Comparison of ENCODE assay signal across 1 cellular context in the genomic region with DNA sequence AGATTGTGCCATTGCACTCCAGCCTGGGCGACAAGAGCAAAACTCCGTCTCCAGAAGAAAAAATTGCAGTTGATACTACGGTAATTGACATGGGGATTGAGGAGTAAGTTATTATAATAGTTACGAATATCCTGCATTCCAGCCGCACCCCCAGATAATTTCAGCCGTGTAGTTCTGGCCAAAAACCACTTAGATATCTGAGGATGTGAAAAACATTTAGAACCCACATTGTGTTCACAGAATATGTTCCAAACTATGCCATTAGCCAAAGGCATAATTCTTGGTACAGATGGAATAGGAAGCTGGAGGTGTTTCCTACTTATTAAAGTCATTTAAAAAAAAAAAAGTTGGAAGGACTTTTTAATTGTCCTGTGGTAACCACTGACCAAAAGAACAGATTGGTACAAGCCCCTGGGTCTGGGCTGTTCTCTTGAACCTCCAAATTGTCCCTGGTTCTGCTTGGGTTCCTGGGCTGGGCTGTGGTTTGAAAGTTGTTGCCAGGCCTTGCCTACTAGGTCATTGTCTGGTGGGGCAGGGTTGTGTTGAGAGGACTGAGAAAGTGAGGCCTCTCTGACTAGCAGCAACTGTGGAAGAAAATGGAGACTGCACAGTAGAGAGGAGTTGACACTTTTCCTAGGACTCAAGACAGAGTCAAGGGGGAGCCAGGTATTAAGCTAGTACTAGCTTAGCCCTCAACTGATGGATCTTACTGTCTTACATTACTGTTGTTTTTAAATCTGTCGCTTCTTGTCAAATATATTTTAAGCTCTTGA.
TF ChIP-seq lines count a peak whose summit lies in the region.

No MANE protein-coding gene starts in this region.

TF ChIP-seq in K562, 482 proteins besides CTCF, POLR2A, EP300 and RAD21:
- TF ChIP-seq ZFX (CRISPR knock-in tag; IDR thresholded peaks at IDR 0.05) = no peak
- TF ChIP-seq CCAR2 (IDR thresholded peaks at IDR 0.05; ENCODE audit: low read depth, low read length) = no peak
